ENCODE assay signal across 11 cellular contexts in genomic region chr13:41554626-41555386, GRCh38.
DNase-seq lines count a peak whose midpoint lies in the region; ATAC-seq, FAIRE-seq and TF ChIP-seq lines count a peak whose summit lies in the region.
"Had no signal": no experiment of that assay in that cellular context is flagged by ENCODE, and none has a peak within 500 bp of the region (broad histone marks: within the 10 kb centered on the region; RNA-seq: fewer than 3 reads in every experiment).

No MANE protein-coding gene starts in this region.

- no peak for FAIRE-seq in HepG2 (lab: Jason Lieb, UNC)

- no peaks in the 10 kb centered on the region for H4K20me1 ChIP-seq in HepG2 (ENCODE audit: insufficient read depth, low read length)

- no peaks in the 10 kb centered on the region for H3K79me2 ChIP-seq in HepG2 (ENCODE audit: insufficient read depth, low read length)

- TF ChIP-seq CTCF in HepG2 (CRISPR knock-in tag; IDR thresholded peaks at IDR 0.05), result no peak

- H3K4me1 ChIP-seq in HepG2 (ENCODE audit: insufficient read depth, low read length), result peaks cover 25% of the 10 kb centered on the region

- H3K4me2 ChIP-seq in HepG2 (ENCODE audit: low read depth, low read length), result no peak overlapping the region

- H3K27me3 ChIP-seq in HepG2 (ENCODE audit: control insufficient read depth in 1 of 2, insufficient read depth in 2 of 2, low read length in 2 of 2), result peaks cover 0 to 9% of the 10 kb centered on the region in 2 experiments; a peak in 2 of 5 replicates

- no peak overlapping the region for H2AFZ ChIP-seq in HepG2 (ENCODE audit: low read length)

- H3K27ac Mint-ChIP-seq in activated CD4-positive, alpha-beta T cell treated with anti-CD3 and anti-CD28 coated beads for 36 hours, result no peak overlapping the region

- H3K36me3 Mint-ChIP-seq in activated CD4-positive, alpha-beta T cell treated with anti-CD3 and anti-CD28 coated beads for 36 hours (ENCODE audit: low read depth), result no peaks in the 10 kb centered on the region

- 63% methylated on average over 9 of the region's 10 CpGs for WGBS in HepG2 (ENCODE audit: low lambda C conversion rate)

- intact Hi-C loops in activated CD4-positive, alpha-beta T cell treated with anti-CD3 and anti-CD28 coated beads for 36 hours (cut with DNase I, micrococcal nuclease), result loop anchor here (2.0 to 10.0 kb wide), 3 partner anchors 90 to 170 kb away; partner anchors contain the start of gene RGCC (in 1 of the 2)
- intact Hi-C loops in HepG2 (cut with micrococcal nuclease; ENCODE audit: unreplicated experiment), result no loop called here

- H3K4me3 ChIP-seq in HepG2 (replicated peaks in 1 of 3; ENCODE audit: insufficient read depth in 1 of 3, low read depth in 2 of 3, low read length in 3 of 3), result no peak overlapping the region

- H3K9me3 ChIP-seq in HepG2 (ENCODE audit: low read length), result no peaks in the 10 kb centered on the region

- no peak for TF ChIP-seq EP300 in HepG2 (IDR thresholded peaks at IDR 0.05; ENCODE audit: low read depth in 2 of 2, low read length in 2 of 2)
- no peak for TF ChIP-seq EP300 in HepG2 (CRISPR knock-in tag; IDR thresholded peaks at IDR 0.05; ENCODE audit: borderline replicate concordance)

- in situ Hi-C loops in HepG2 (cut with HindIII; ENCODE audit: extremely low pct_ligation_motif_present, low pct_unique_long_range_greater_than_20kb), result no loop called here

- no peak for TF ChIP-seq POLR2A in HepG2 (IDR thresholded peaks at IDR 0.05; ENCODE audit: insufficient read depth in 1 of 2, low read depth in 2 of 2, low read length in 2 of 2)

- TF ChIP-seq RAD21 in HepG2 (CRISPR knock-in tag; IDR thresholded peaks at IDR 0.05), result no peak

- H3K4me1 Mint-ChIP-seq in activated CD4-positive, alpha-beta T cell treated with anti-CD3 and anti-CD28 coated beads for 36 hours, result peaks cover 6% of the 10 kb centered on the region

- no peak overlapping the region for H3K27ac ChIP-seq in HepG2 (ENCODE audit: extremely low read length, insufficient read depth, low read length)

- peak; percentile 96 for ATAC-seq in activated CD4-positive, alpha-beta T cell treated with anti-CD3 and anti-CD28 coated beads for 36 hours
- peak; percentile 92 for ATAC-seq in GM21515 (IDR thresholded peaks at IDR 0.05; ENCODE audit: unreplicated experiment)
- ATAC-seq in HG03342 (IDR thresholded peaks at IDR 0.05; ENCODE audit: unreplicated experiment), result peak; percentile 85
- no peak for ATAC-seq in HepG2

- H3K4me3 Mint-ChIP-seq in activated CD4-positive, alpha-beta T cell treated with anti-CD3 and anti-CD28 coated beads for 36 hours, result no peak overlapping the region

- no peaks in the 10 kb centered on the region for H3K27me3 Mint-ChIP-seq in activated CD4-positive, alpha-beta T cell treated with anti-CD3 and anti-CD28 coated beads for 36 hours

- POLR2A ChIA-PET in activated CD4-positive, alpha-beta T cell treated with anti-CD3 and anti-CD28 coated beads for 36 hours (lab: Charles Lee), result interaction anchor here (0.7 kb wide), 1 partner anchor 84 kb away, joined by 3 read pairs; no protein-coding TSS in a partner anchor
- POLR2A ChIA-PET in HepG2 (lab: Yijun Ruan, JAX), result no interaction called here

- no peak overlapping the region for H3K9ac ChIP-seq in HepG2 (ENCODE audit: insufficient read depth, low read depth, low read length)

- no peaks in the 10 kb centered on the region for H3K9me3 Mint-ChIP-seq in activated CD4-positive, alpha-beta T cell treated with anti-CD3 and anti-CD28 coated beads for 36 hours (ENCODE audit: low read depth)

- BruUV-seq in HepG2 (replicated peaks; lab: Mats Ljungman, UMichigan), result no TSS peak

- no peaks in the 10 kb centered on the region for H3K36me3 ChIP-seq in HepG2 (replicated peaks in 1 of 2; ENCODE audit: control insufficient read depth in 1 of 2, insufficient read depth in 2 of 2, low read length in 2 of 2)

- CTCF ChIA-PET in activated CD4-positive, alpha-beta T cell treated with anti-CD3 and anti-CD28 coated beads for 36 hours (lab: Charles Lee), result interaction anchor here (0.6 to 0.9 kb wide), 2 partner anchors 88 to 93 kb away, joined by 3 to 4 read pairs; no protein-coding TSS in a partner anchor
- CTCF ChIA-PET in HepG2 (lab: Yijun Ruan, JAX; ENCODE audit: low intra/inter-chr PET ratio, low total read pairs), result no interaction called here

- peak; percentile 67 for DNase-seq in activated CD4-positive, alpha-beta T cell treated with anti-CD3 and anti-CD28 coated beads for 36 hours
- no peak for DNase-seq in activated CD4-positive, alpha-beta T cell treated with anti-CD3 and anti-CD28 coated beads, Interleukin-2, amount 50 U/mL, for 4 hours
- DNase-seq in renal cortical epithelial cell (ENCODE audit: low read depth) (peak; percentile 38), HepG2 (ENCODE audit: low spot score) (no peak), A172 (ENCODE audit: low spot score) (no peak), mesenteric fat pad (ENCODE audit: low spot score) (no peak)
- DNase-seq: 8988T, MM.1S, SIG-M5 had no signal

TF ChIP-seq in HepG2, 621 proteins besides CTCF, POLR2A, EP300 and RAD21:
- TF ChIP-seq ZSCAN22 (CRISPR knock-in tag; IDR thresholded peaks at IDR 0.05), result no peak
- TF ChIP-seq GRHL1 (CRISPR knock-in tag; conservative IDR thresholded peaks at IDR 0.05), result no peak
- no peak for TF ChIP-seq DNMT3B (CRISPR knock-in tag; conservative IDR thresholded peaks at IDR 0.05)
- TF ChIP-seq ZNF431 (CRISPR knock-in tag; IDR thresholded peaks at IDR 0.05; ENCODE audit: borderline replicate concordance, low read depth), result no peak
- TF ChIP-seq CHD2 (IDR thresholded peaks at IDR 0.05; ENCODE audit: low read depth, low read length), result no peak
- TF ChIP-seq HOXA5 (CRISPR knock-in tag; IDR thresholded peaks at IDR 0.05), result no peak
- TF ChIP-seq BRF2 (CRISPR knock-in tag; IDR thresholded peaks at IDR 0.05), result no peak
- TF ChIP-seq ZNF574 (CRISPR knock-in tag; IDR thresholded peaks at IDR 0.05), result no peak
- TF ChIP-seq ZNF251 (CRISPR knock-in tag; IDR thresholded peaks at IDR 0.05), result no peak
- TF ChIP-seq CREB1 (IDR thresholded peaks at IDR 0.05), result no peak
- no peak for TF ChIP-seq CREB1 (CRISPR knock-in tag; IDR thresholded peaks at IDR 0.05)
- no peak for TF ChIP-seq XBP1 (CRISPR knock-in tag; IDR thresholded peaks at IDR 0.05)
- TF ChIP-seq ZNF382 (CRISPR knock-in tag; IDR thresholded peaks at IDR 0.05; ENCODE audit: borderline replicate concordance), result no peak
- TF ChIP-seq ZNF569 (CRISPR knock-in tag; IDR thresholded peaks at IDR 0.05; ENCODE audit: borderline replicate concordance), result no peak
- no peak for TF ChIP-seq ZNF792 (CRISPR knock-in tag; IDR thresholded peaks at IDR 0.05)
- no peak for TF ChIP-seq SRF (IDR thresholded peaks at IDR 0.05; ENCODE audit: low read depth, low read length)

Comparison
In these comparisons a context has a peak if more than half of its experiments do, and no peak if none do; other contexts are left out.
1. DNase-seq: peak in activated CD4-positive, alpha-beta T cell treated with anti-CD3 and anti-CD28 coated beads for 36 hours (single experiment) and renal cortical epithelial cell (single experiment); none in activated CD4-positive, alpha-beta T cell treated with anti-CD3 and anti-CD28 coated beads, Interleukin-2, amount 50 U/mL, for 4 hours (0 of 2), HepG2 (single experiment), A172 (single experiment) and mesenteric fat pad (single experiment).